Comparison of ENCODE assay signal across 1 cellular context in genomic region chr7:107779647-107780099, GRCh38.
TF ChIP-seq lines count a peak whose summit lies in the region.

No MANE protein-coding gene starts in this region.

TF ChIP-seq in liver, 16 proteins besides CTCF, POLR2A, EP300 and RAD21 (continued from another document):
- peak; percentile 87 for TF ChIP-seq SP1 (IDR thresholded peaks at IDR 0.05)
- TF ChIP-seq MAX (IDR thresholded peaks at IDR 0.05), result peak; percentile 47
- TF ChIP-seq HNF4A (conservative IDR thresholded peaks at IDR 0.05), result peak; percentile 92 to 94
- no peak for TF ChIP-seq TAF1 (conservative IDR thresholded peaks at IDR 0.05)
- peak; percentile 57 for TF ChIP-seq NR2F2 (IDR thresholded peaks at IDR 0.05)
- peak in 1 of 2 donors; percentile 61 for TF ChIP-seq GABPA (IDR thresholded peaks at IDR 0.05 in 1 of 2, conservative IDR thresholded peaks at IDR 0.05 in 1 of 2)
- peak; percentile 75 to 81 for TF ChIP-seq RXRA (IDR thresholded peaks at IDR 0.05)
- peak; percentile 88 for TF ChIP-seq HNF4G (IDR thresholded peaks at IDR 0.05)
- no peak for TF ChIP-seq FOXA1 (IDR thresholded peaks at IDR 0.05)
- TF ChIP-seq YY1 (IDR thresholded peaks at IDR 0.05), result peak; percentile 27
TF ChIP-seq in liver: peak in this region for 12.
